12 cellular contexts compared by ENCODE assay signal in genomic region chr2:39380525-39381150, GRCh38. TPM values are rescaled to one million over a fixed set of nuclear protein-coding genes. Genes with fewer than 3 reads are reported as not detected.
DNase-seq lines count a peak whose midpoint lies in the region; ATAC-seq and TF ChIP-seq lines count a peak whose summit lies in the region.
"Had no signal": no experiment of that assay in that cellular context is flagged by ENCODE, and none has a peak within 500 bp of the region (broad histone marks: within the 10 kb centered on the region; RNA-seq: fewer than 3 reads in every experiment).

No MANE protein-coding gene starts in this region.

- H3K79me1 ChIP-seq in IMR-90 (ENCODE audit: low read depth in 1 of 2, low read length in 2 of 2): peaks cover 26 to 65% of the 10 kb centered on the region in 2 experiments

- intact Hi-C loops in IMR-90 (cut with micrococcal nuclease) (no loop called here), heart right ventricle (cut with DNase I) (loop anchor here in 8 of 10 donors (2.0 to 10.0 kb wide), 8 partner anchors 54 to 317 kb away; partner anchors contain the start of gene MAP4K3 (in 4 of the 8))
- intact Hi-C loops in activated CD4-positive, alpha-beta memory T cell treated with anti-CD3 and anti-CD28 coated beads for 36 hours (cut with micrococcal nuclease): no loop called here

- H3K27ac ChIP-seq in IMR-90 (ENCODE audit: insufficient read depth, low read length) (no peak overlapping the region), heart right ventricle (peak overlapping the region; percentile 16 to 73 (median 59)), skeletal muscle tissue (ENCODE audit: low read depth, low read length) (peak overlapping the region; percentile 87)
- H3K27ac ChIP-seq: SJCRH30 had no signal

- H3K9me1 ChIP-seq in IMR-90 (ENCODE audit: insufficient read depth, low read length): peaks cover 3% of the 10 kb centered on the region; the same call in 1 of the 2 replicates

- DNase-seq in IMR-90: peak; percentile 45
- peak; percentile 60 for DNase-seq in amniotic epithelial cell (ENCODE audit: low read depth)
- DNase-seq in heart right ventricle: no peak
- DNase-seq in activated CD8-positive, alpha-beta memory T cell treated with anti-CD3 and anti-CD28 coated beads, Interleukin-2, amount 50 U/mL, for 4 hours: no peak
- no peak for DNase-seq in activated CD4-positive, alpha-beta memory T cell treated with anti-CD3 and anti-CD28 coated beads for 36 hours
- DNase-seq in UCSD-AML1 (lab: John Stamatoyannopoulos, UW; ENCODE audit: unreplicated experiment): no peak
- DNase-seq: DMS79, NCI-H1105 treated with DMSO at 0.1 percent for 48 hours had no signal

- no peak overlapping the region for H2BK5ac ChIP-seq in IMR-90 (ENCODE audit: low read depth, low read length, poor library complexity, severe bottlenecking)

- H4K8ac ChIP-seq in IMR-90 (ENCODE audit: low read depth in 2 of 2, low read length in 2 of 2): no peak overlapping the region

- H2BK120ac ChIP-seq in IMR-90 (ENCODE audit: low read depth, low read length): no peak overlapping the region

- H4K20me1 ChIP-seq in IMR-90 (ENCODE audit: insufficient read depth, low read length): peaks cover 37% of the 10 kb centered on the region; the same call in 1 of the 2 replicates

- H3K18ac ChIP-seq in IMR-90 (ENCODE audit: low read depth, low read length): no peak overlapping the region

- H3K36me3 ChIP-seq in IMR-90 (ENCODE audit: control insufficient read depth, insufficient read depth, low read length) (peaks cover under 1% of the 10 kb centered on the region; the same call in 1 of the 2 replicates), heart right ventricle (peaks cover 0 to 18% (median 0%) of the 10 kb centered on the region in 9 donors), skeletal muscle tissue (ENCODE audit: control insufficient read depth in 3 of 3, insufficient read depth in 3 of 3, low read length in 3 of 3) (no peaks in the 10 kb centered on the region)

- no peak overlapping the region for H4K5ac ChIP-seq in IMR-90 (ENCODE audit: low read depth, low read length)

- BruUV-seq in IMR-90 (replicated peaks; lab: Mats Ljungman, UMichigan): no TSS peak

- dilution Hi-C loops in IMR-90 (cut with HindIII; ENCODE audit: low sequenced_read_pairs, unreplicated experiment): no loop called here

- H3K4me1 Mint-ChIP-seq in activated CD4-positive, alpha-beta memory T cell treated with anti-CD3 and anti-CD28 coated beads for 36 hours (ENCODE audit: low read depth): peaks cover 19% of the 10 kb centered on the region

- peak; percentile 22 for ATAC-seq in IMR-90 (ENCODE audit: low read depth)
- ATAC-seq in heart right ventricle: peak in 5 of 8 donors; percentile 27 to 55 (median 48)
- ATAC-seq in HG03196 (IDR thresholded peaks at IDR 0.05; ENCODE audit: unreplicated experiment): no peak

- H3K4me1 ChIP-seq in IMR-90 (ENCODE audit: control insufficient read depth, insufficient read depth, low read length) (peaks cover 10% of the 10 kb centered on the region), heart right ventricle (peaks cover 2 to 68% (median 53%) of the 10 kb centered on the region in 9 donors), skeletal muscle tissue (ENCODE audit: control insufficient read depth in 3 of 3, insufficient read depth in 3 of 3, low read length in 3 of 3) (peaks cover 20 to 29% (median 28%) of the 10 kb centered on the region in 3 donors)

- H2BK20ac ChIP-seq in IMR-90 (ENCODE audit: low read depth, low read length): no peak overlapping the region

- CTCF ChIA-PET in IMR-90 (lab: Yijun Ruan, JAX): interaction anchor here (0.6 to 1.2 kb wide), 5 partner anchors 17 to 713 kb away, joined by 3 to 4 read pairs (median 3); no protein-coding TSS in a partner anchor
- CTCF ChIA-PET in activated CD4-positive, alpha-beta memory T cell treated with anti-CD3 and anti-CD28 coated beads for 36 hours (lab: Charles Lee): interaction anchor here (0.6 to 5.6 kb wide), 14 partner anchors 11 to 397 kb away, joined by 3 to 39 read pairs (median 4); partner anchors contain the start of gene MAP4K3

- H3K4me3 ChIP-seq in IMR-90 (ENCODE audit: insufficient read depth, low read depth, low read length) (no peak overlapping the region), heart right ventricle (no peak overlapping the region), skeletal muscle tissue (ENCODE audit: low read length in 3 of 3) (no peak overlapping the region)
- H3K4me3 ChIP-seq: SJCRH30 had no signal

- WGBS in IMR-90 (ENCODE audit: extremely low coverage in 2 of 2, insufficient read length in 1 of 2), 2 experiments: no CpG with 5 or more reads among the region's 2 CpGs
- 30 to 45% methylated on average over 2 of the region's 2 CpGs for WGBS in heart right ventricle, 2 donors

- TF ChIP-seq POLR2A in IMR-90 (IDR thresholded peaks at IDR 0.05; ENCODE audit: low read depth, low read length): no peak

- no peak for TF ChIP-seq RAD21 in IMR-90 (IDR thresholded peaks at IDR 0.05; ENCODE audit: low read length)

- H3K4ac ChIP-seq in IMR-90 (ENCODE audit: low read depth, low read length): no peak overlapping the region

- H3K23ac ChIP-seq in IMR-90 (ENCODE audit: low read depth, low read length): no peak overlapping the region

- H3K56ac ChIP-seq in IMR-90 (ENCODE audit: extremely low read depth, insufficient read depth, low read length): no peak overlapping the region

- no peak overlapping the region for H2AK9ac ChIP-seq in IMR-90 (replicated peaks; ENCODE audit: low read depth, low read length, poor library complexity)

- H2BK15ac ChIP-seq in IMR-90 (ENCODE audit: low read depth, low read length): no peak overlapping the region

- peak overlapping the region; percentile 3; the same call in 1 of the 2 replicates for H3K4me2 ChIP-seq in IMR-90 (ENCODE audit: low read depth, low read length)

- H4K91ac ChIP-seq in IMR-90 (ENCODE audit: insufficient read depth, low read depth, low read length): no peak overlapping the region

- no peak overlapping the region for H3K14ac ChIP-seq in IMR-90 (replicated peaks; ENCODE audit: low read depth, low read length)

- peaks cover 6% of the 10 kb centered on the region for H3K36me3 Mint-ChIP-seq in activated CD4-positive, alpha-beta memory T cell treated with anti-CD3 and anti-CD28 coated beads for 36 hours

- POLR2A ChIA-PET in IMR-90 (lab: Charles Lee; ENCODE audit: unreplicated experiment): no interaction called here
- POLR2A ChIA-PET in activated CD4-positive, alpha-beta memory T cell treated with anti-CD3 and anti-CD28 coated beads for 36 hours (lab: Charles Lee): no interaction called here

- H3K27me3 ChIP-seq in IMR-90 (ENCODE audit: control insufficient read depth, insufficient read depth, low read length): no peaks in the 10 kb centered on the region
- H3K27me3 ChIP-seq in heart right ventricle: no peaks in the 10 kb centered on the region
- no peaks in the 10 kb centered on the region for H3K27me3 ChIP-seq in skeletal muscle tissue (ENCODE audit: control insufficient read depth in 3 of 3, insufficient read depth in 3 of 3, low read length in 3 of 3)
- H3K27me3 ChIP-seq: SJCRH30 had no signal

- H2AK5ac ChIP-seq in IMR-90 (ENCODE audit: low read depth, low read length): no peak overlapping the region

- no peaks in the 10 kb centered on the region for H3K9me3 Mint-ChIP-seq in activated CD4-positive, alpha-beta memory T cell treated with anti-CD3 and anti-CD28 coated beads for 36 hours

- H3K9me3 ChIP-seq in IMR-90 (ENCODE audit: control insufficient read depth, insufficient read depth, low read length) (no peaks in the 10 kb centered on the region), heart right ventricle (peaks cover 0 to 7% (median 0%) of the 10 kb centered on the region in 11 donors), skeletal muscle tissue (ENCODE audit: control insufficient read depth in 3 of 3, low read length in 3 of 3) (no peaks in the 10 kb centered on the region)
- H3K9me3 ChIP-seq: SJCRH30 had no signal

- H3K27ac Mint-ChIP-seq in activated CD4-positive, alpha-beta memory T cell treated with anti-CD3 and anti-CD28 coated beads for 36 hours: no peak overlapping the region
- H3K27ac Mint-ChIP-seq: dendritic cell treated with granulocyte-macrophage colony-stimulating factor and Interleukin-4, amounts not matched to agents 40 ng/mL and 50 ng/mL, for 4 days had no signal

- no peaks in the 10 kb centered on the region for H3K27me3 Mint-ChIP-seq in activated CD4-positive, alpha-beta memory T cell treated with anti-CD3 and anti-CD28 coated beads for 36 hours
- H3K27me3 Mint-ChIP-seq: dendritic cell treated with granulocyte-macrophage colony-stimulating factor and Interleukin-4, amounts not matched to agents 40 ng/mL and 50 ng/mL, for 4 days had no signal

- no peak for TF ChIP-seq CTCF in IMR-90 (conservative IDR thresholded peaks at IDR 0.05; ENCODE audit: low read depth, low read length)
- no peak for TF ChIP-seq CTCF in heart right ventricle (IDR thresholded peaks at IDR 0.05)

- in situ Hi-C loops in IMR-90 (cut with MboI; ENCODE audit: low sequenced_read_pairs): no loop called here

- H2AFZ ChIP-seq in IMR-90 (replicated peaks; ENCODE audit: low read length, poor library complexity): no peak overlapping the region

- no peak overlapping the region; the same call in 1 of the 2 replicates for H3K9ac ChIP-seq in IMR-90 (ENCODE audit: low read depth, low read length)
- peak overlapping the region in 1 of 3 donors; percentile 58 for H3K9ac ChIP-seq in skeletal muscle tissue (ENCODE audit: low read depth in 1 of 3, low read length in 3 of 3)

- no peak overlapping the region for H3K4me3 Mint-ChIP-seq in activated CD4-positive, alpha-beta memory T cell treated with anti-CD3 and anti-CD28 coated beads for 36 hours
- H3K4me3 Mint-ChIP-seq: dendritic cell treated with granulocyte-macrophage colony-stimulating factor and Interleukin-4, amounts not matched to agents 40 ng/mL and 50 ng/mL, for 4 days had no signal

TF ChIP-seq in IMR-90, 13 proteins besides CTCF, POLR2A, EP300 and RAD21:
- no peak for TF ChIP-seq NFE2L2 (IDR thresholded peaks at IDR 0.05; ENCODE audit: low read depth, low read length)
- TF ChIP-seq RFX5 (IDR thresholded peaks at IDR 0.05; ENCODE audit: low read depth, low read length): no peak

RNA-seq across cellular contexts. Expression of gene MAP4K3, which starts 56.4 kb away (rescaled TPM):
- total RNA-seq in IMR-90 (2012; rRNA removed) (32.6 and 48.3 TPM in 2 replicates), heart right ventricle (10 to 100 TPM; 27.6 to 49.0 (median 40.2) TPM), skeletal muscle tissue (59.5 TPM)
- polyA plus RNA-seq in IMR-90 (2012; rRNA removed) (12.2 and 13.2 TPM in 2 replicates), heart right ventricle (10 to 100 TPM in 1 of 2 donors, 1 to 10 TPM in 1; 8.1 to 41.5 TPM)
- 2.0 and 2.7 TPM in 2 replicates for polyA plus RNA-seq in IMR-90 (2012; cell fraction: cytosol; rRNA removed)
- polyA plus RNA-seq in IMR-90 (2012; cell fraction: nucleus; rRNA removed; ENCODE audit: low replicate concordance): 5.4 and 33.0 TPM in 2 replicates
- 10 to 100 TPM in 1 of 2 experiments, 1 to 10 TPM in 1; 9.9 to 10.1 TPM for total RNA-seq in activated CD4-positive, alpha-beta memory T cell treated with anti-CD3 and anti-CD28 coated beads for 36 hours

Comparison
In these comparisons a context has a peak if more than half of its experiments do, and no peak if none do; other contexts are left out.
1. DNase-seq: peak in IMR-90 (single experiment) and amniotic epithelial cell (single experiment); none in heart right ventricle (0 of 2), activated CD8-positive, alpha-beta memory T cell treated with anti-CD3 and anti-CD28 coated beads, Interleukin-2, amount 50 U/mL, for 4 hours (single experiment), activated CD4-positive, alpha-beta memory T cell treated with anti-CD3 and anti-CD28 coated beads for 36 hours (single experiment) and UCSD-AML1 (single experiment).
2. intact Hi-C loops: an anchor here in heart right ventricle (2.0 to 10.0 kb wide); none called in IMR-90 and activated CD4-positive, alpha-beta memory T cell treated with anti-CD3 and anti-CD28 coated beads for 36 hours.